In the genomic region with DNA sequence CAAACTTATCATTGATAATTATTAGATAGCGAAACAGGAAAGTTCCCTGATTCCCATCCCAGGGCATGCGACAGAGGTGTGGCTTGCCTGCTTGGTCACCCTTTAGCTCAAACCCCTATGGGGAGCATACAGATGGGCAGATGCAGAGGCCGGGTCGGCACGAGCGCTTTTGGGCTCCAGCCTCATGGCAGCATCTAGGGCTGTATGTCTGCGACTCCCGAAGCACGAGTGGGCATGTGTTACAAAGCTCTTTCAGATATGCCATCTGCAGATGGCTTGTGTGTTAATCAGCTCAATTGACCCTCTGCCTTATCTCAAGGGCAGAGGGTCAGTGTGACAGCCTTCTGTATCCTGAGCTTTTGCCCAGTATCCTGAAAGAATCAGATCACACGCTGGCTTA, we compare ENCODE assay signal across 26 cellular contexts.
"Had no signal": no experiment of that assay in that cellular context is flagged by ENCODE, and none has a peak within 500 bp of the region (broad histone marks: within the 10 kb centered on the region; RNA-seq: fewer than 3 reads in every experiment).

No MANE protein-coding gene starts in this region.

- H3K36me3 ChIP-seq: esophagus muscularis mucosa, gastroesophageal sphincter, heart right ventricle, lower lobe of right lung, neutrophil, pancreas, right lobe of liver, tibial artery had no signal

- H3K4me1 ChIP-seq: esophagus muscularis mucosa, foreskin keratinocyte, gastroesophageal sphincter, heart right ventricle, lower lobe of right lung, pancreas, right lobe of liver, testis, tibial artery had no signal

- H3K4me1 Mint-ChIP-seq: immature natural killer cell; natural killer cell; neural crest cell; stimulated activated effector memory CD8-positive, alpha-beta T cell treated with anti-CD3 and anti-CD28 coated beads, Interleukin-12 subunit alpha, Interleukin-12 subunit beta, amount 100 ng/mL, for 72 hours had no signal

- H3K27ac Mint-ChIP-seq: immature natural killer cell; natural killer cell; progenitor cell of endocrine pancreas; stimulated activated effector memory CD8-positive, alpha-beta T cell treated with anti-CD3 and anti-CD28 coated beads, Interleukin-12 subunit alpha, Interleukin-12 subunit beta, amount 100 ng/mL, for 72 hours; type B pancreatic cell had no signal

- DNase-seq: dermis blood vessel endothelial cell; effector memory CD4-positive, alpha-beta T cell; foreskin keratinocyte; heart right ventricle; hippocampal formation; immature natural killer cell; islet precursor cell; lower lobe of right lung; natural killer cell; stimulated activated CD4-positive, alpha-beta T cell treated with anti-CD3 and anti-CD28 coated beads, Interleukin-2, amount 100 ng/mL, for 24 hours; stimulated activated CD4-positive, alpha-beta T cell treated with anti-CD3 and anti-CD28 coated beads, Interleukin-4, amount 100 ng/mL, for 24 hours; stimulated activated naive CD8-positive, alpha-beta T cell treated with anti-CD3 and anti-CD28 coated beads, Interleukin-15, Interleukin-2, amounts not matched to agents 100 U/mL and 50 U/mL, for 24 hours; substantia nigra; testis; tibial artery had no signal

- H3K27ac ChIP-seq: coronary artery, esophagus muscularis mucosa, foreskin keratinocyte, gastroesophageal sphincter, heart right ventricle, lower lobe of right lung, neutrophil, pancreas, right lobe of liver, testis, tibial artery had no signal

- H3K36me3 Mint-ChIP-seq: immature natural killer cell; natural killer cell; stimulated activated effector memory CD8-positive, alpha-beta T cell treated with anti-CD3 and anti-CD28 coated beads, Interleukin-12 subunit alpha, Interleukin-12 subunit beta, amount 100 ng/mL, for 72 hours; type B pancreatic cell had no signal

- H3K9me3 Mint-ChIP-seq: neural crest cell, type B pancreatic cell had no signal

- H3K4me3 Mint-ChIP-seq: immature natural killer cell; natural killer cell; neural crest cell; stimulated activated effector memory CD8-positive, alpha-beta T cell treated with anti-CD3 and anti-CD28 coated beads, Interleukin-12 subunit alpha, Interleukin-12 subunit beta, amount 100 ng/mL, for 72 hours; type B pancreatic cell had no signal

- H3K9me3 ChIP-seq: esophagus muscularis mucosa, gastroesophageal sphincter, lower lobe of right lung, neutrophil, pancreas, right lobe of liver, testis, tibial artery had no signal

- H3K4me3 ChIP-seq: coronary artery, esophagus muscularis mucosa, gastroesophageal sphincter, heart right ventricle, lower lobe of right lung, pancreas, right lobe of liver, smooth muscle cell, testis, tibial artery had no signal

- H3K27me3 Mint-ChIP-seq: progenitor cell of endocrine pancreas, type B pancreatic cell had no signal

- H3K27me3 ChIP-seq: esophagus muscularis mucosa, foreskin keratinocyte, gastroesophageal sphincter, heart right ventricle, neutrophil, pancreas, right lobe of liver, testis, tibial artery had no signal
